ENCODE assay signal across 1 cellular context in genomic region chr16:10964891-10965326, GRCh38.
TF ChIP-seq lines count a peak whose summit lies in the region.

No MANE protein-coding gene starts in this region.

TF ChIP-seq in GM12878, 131 proteins besides CTCF, POLR2A, EP300 and RAD21 (continued from another document):
- TF ChIP-seq REST (IDR thresholded peaks at IDR 0.05; ENCODE audit: low read depth, low read length) (no peak; the same call in 1 of the 2 replicates), POLR2AphosphoS5 (IDR thresholded peaks at IDR 0.05; ENCODE audit: low read length) (peak; percentile 79), POLR2AphosphoS2 (IDR thresholded peaks at IDR 0.05; ENCODE audit: low read depth, low read length) (no peak), RELB (IDR thresholded peaks at IDR 0.05; ENCODE audit: low read depth) (no peak), MEF2A (IDR thresholded peaks at IDR 0.05; ENCODE audit: insufficient read depth, low read depth, low read length) (peak; percentile 59; the same call in 1 of the 2 replicates), SUZ12 (IDR thresholded peaks at IDR 0.05; ENCODE audit: unreplicated experiment) (no peak), CBFB (IDR thresholded peaks at IDR 0.05; ENCODE audit: low read depth) (no peak), BCL11A (IDR thresholded peaks at IDR 0.05; ENCODE audit: low read depth, low read length) (peak; percentile 97), RELA (IDR thresholded peaks at IDR 0.05; ENCODE audit: borderline replicate concordance, partially characterized antibody) (peak; percentile 88), MEF2B (IDR thresholded peaks at IDR 0.05; ENCODE audit: partially characterized antibody, poor library complexity, severe bottlenecking) (no peak), ZBED1 (IDR thresholded peaks at IDR 0.05; ENCODE audit: borderline replicate concordance) (no peak), BHLHE40 (IDR thresholded peaks at IDR 0.05; ENCODE audit: borderline replicate concordance in 1 of 2, low read depth in 2 of 2, low read length in 1 of 2) (peak; percentile 44 to 47; a peak in 3 of 4 replicates), RAD51 (IDR thresholded peaks at IDR 0.05) (no peak), KDM1A (IDR thresholded peaks at IDR 0.05; ENCODE audit: borderline replicate concordance) (no peak), WRNIP1 (IDR thresholded peaks at IDR 0.05; ENCODE audit: borderline replicate concordance, low read depth, low read length) (no peak), SRF (IDR thresholded peaks at IDR 0.05; ENCODE audit: low read depth in 2 of 2, low read length in 2 of 2) (0 out of 4 replicates have a peak, but pooled peaks of 1 of the 2 experiments have one; percentile 29), TCF7 (IDR thresholded peaks at IDR 0.05; ENCODE audit: borderline replicate concordance) (peak; percentile 98), EGR1 (IDR thresholded peaks at IDR 0.05; ENCODE audit: borderline replicate concordance in 1 of 2, low read depth in 2 of 2, low read length in 2 of 2) (0 out of 3 replicates have a peak, but pooled peaks of 1 of the 2 experiments have one; percentile 63), TARDBP (IDR thresholded peaks at IDR 0.05; ENCODE audit: borderline replicate concordance) (peak; percentile 76; the same call in 1 of the 2 replicates), PML (IDR thresholded peaks at IDR 0.05; ENCODE audit: low read length) (peak; percentile 62; the same call in 1 of the 2 replicates), SMARCA5 (IDR thresholded peaks at IDR 0.05) (peak; percentile 95; the same call in 1 of the 2 replicates), CREB1 (IDR thresholded peaks at IDR 0.05; ENCODE audit: low read depth) (peak; percentile 79), ETV6 (conservative IDR thresholded peaks at IDR 0.05 in 1 of 2, IDR thresholded peaks at IDR 0.05 in 1 of 2; ENCODE audit: borderline replicate concordance in 1 of 2, low read depth in 1 of 2) (peak in 1 of 2 experiments; percentile 65; a peak in 2 of 4 replicates)
- TF ChIP-seq, protein P1, sequence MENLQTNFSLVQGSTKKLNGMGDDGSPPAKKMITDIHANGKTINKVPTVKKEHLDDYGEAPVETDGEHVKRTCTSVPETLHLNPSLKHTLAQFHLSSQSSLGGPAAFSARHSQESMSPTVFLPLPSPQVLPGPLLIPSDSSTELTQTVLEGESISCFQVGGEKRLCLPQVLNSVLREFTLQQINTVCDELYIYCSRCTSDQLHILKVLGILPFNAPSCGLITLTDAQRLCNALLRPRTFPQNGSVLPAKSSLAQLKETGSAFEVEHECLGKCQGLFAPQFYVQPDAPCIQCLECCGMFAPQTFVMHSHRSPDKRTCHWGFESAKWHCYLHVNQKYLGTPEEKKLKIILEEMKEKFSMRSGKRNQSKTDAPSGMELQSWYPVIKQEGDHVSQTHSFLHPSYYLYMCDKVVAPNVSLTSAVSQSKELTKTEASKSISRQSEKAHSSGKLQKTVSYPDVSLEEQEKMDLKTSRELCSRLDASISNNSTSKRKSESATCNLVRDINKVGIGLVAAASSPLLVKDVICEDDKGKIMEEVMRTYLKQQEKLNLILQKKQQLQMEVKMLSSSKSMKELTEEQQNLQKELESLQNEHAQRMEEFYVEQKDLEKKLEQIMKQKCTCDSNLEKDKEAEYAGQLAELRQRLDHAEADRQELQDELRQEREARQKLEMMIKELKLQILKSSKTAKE (IDR thresholded peaks at IDR 0.05; ENCODE audit: low read depth, poor library complexity, severe bottlenecking): peak; percentile 13
